Comparison of ENCODE assay signal across 27 cellular contexts in genomic region chr12:110758922-110759321, GRCh38.
"Had no signal": no experiment of that assay in that cellular context is flagged by ENCODE, and none has a peak within 500 bp of the region (broad histone marks: within the 10 kb centered on the region; RNA-seq: fewer than 3 reads in every experiment).

No MANE protein-coding gene starts in this region.

- H3K4me1 ChIP-seq: pancreas, psoas muscle, right lobe of liver, sigmoid colon, thyroid gland, upper lobe of right lung, uterus had no signal

- H3K36me3 ChIP-seq: neutrophil, pancreas, right lobe of liver, sigmoid colon, stomach, thoracic aorta, thyroid gland, tibial nerve, upper lobe of right lung, uterus had no signal

- H3K4me3 ChIP-seq: pancreas, psoas muscle, right lobe of liver, sigmoid colon, stomach, thoracic aorta, thyroid gland, tibial nerve, upper lobe of right lung, uterus had no signal

- ATAC-seq: naive thymus-derived CD8-positive, alpha-beta T cell; natural killer cell treated with Interleukin-12 subunit alpha and Interleukin-12 subunit beta and Interleukin-15 and Interleukin-18, amount 100 ng/mL, for 72 hours; pancreas; psoas muscle; right cardiac atrium; right lobe of liver; stimulated activated effector memory CD8-positive, alpha-beta T cell treated with anti-CD3 and anti-CD28 coated beads, Interleukin-12 subunit alpha, Interleukin-12 subunit beta, amount 100 ng/mL, for 72 hours; stimulated activated naive B cell treated with anti-CD40 and anti-IgM and Interleukin-4, amounts not matched to agents 10 μg/mL and 1 μg/mL and 100 μg/mL, for 72 hours; upper lobe of right lung had no signal

- H3K27ac Mint-ChIP-seq: natural killer cell treated with Interleukin-12 subunit alpha and Interleukin-12 subunit beta and Interleukin-15 and Interleukin-18, amount 100 ng/mL, for 72 hours; nephron progenitor cell; stimulated activated naive B cell treated with anti-CD40 and anti-IgM and Interleukin-4, amounts not matched to agents 10 μg/mL and 1 μg/mL and 100 μg/mL, for 72 hours; stimulated activated naive CD8-positive, alpha-beta T cell treated with anti-CD3 and anti-CD28 coated beads, Interleukin-15, Interleukin-2, amounts not matched to agents 100 ng/mL and 50 ng/mL, for 24 hours; type B pancreatic cell had no signal

- H3K4me3 Mint-ChIP-seq: naive thymus-derived CD8-positive, alpha-beta T cell; natural killer cell treated with Interleukin-12 subunit alpha and Interleukin-12 subunit beta and Interleukin-15 and Interleukin-18, amount 100 ng/mL, for 72 hours; nephron progenitor cell; neural crest cell; stimulated activated effector memory CD8-positive, alpha-beta T cell treated with anti-CD3 and anti-CD28 coated beads, Interleukin-12 subunit alpha, Interleukin-12 subunit beta, amount 100 ng/mL, for 72 hours; stimulated activated naive B cell treated with anti-CD40 and anti-IgM and Interleukin-4, amounts not matched to agents 10 μg/mL and 1 μg/mL and 100 μg/mL, for 72 hours; stimulated activated naive CD8-positive, alpha-beta T cell treated with anti-CD3 and anti-CD28 coated beads, Interleukin-15, Interleukin-2, amounts not matched to agents 100 ng/mL and 50 ng/mL, for 24 hours; type B pancreatic cell had no signal

- H3K36me3 Mint-ChIP-seq: naive thymus-derived CD8-positive, alpha-beta T cell; natural killer cell treated with Interleukin-12 subunit alpha and Interleukin-12 subunit beta and Interleukin-15 and Interleukin-18, amount 100 ng/mL, for 72 hours; stimulated activated effector memory CD8-positive, alpha-beta T cell treated with anti-CD3 and anti-CD28 coated beads, Interleukin-12 subunit alpha, Interleukin-12 subunit beta, amount 100 ng/mL, for 72 hours; stimulated activated naive B cell treated with anti-CD40 and anti-IgM and Interleukin-4, amounts not matched to agents 10 μg/mL and 1 μg/mL and 100 μg/mL, for 72 hours; type B pancreatic cell had no signal

- H3K9me3 ChIP-seq: neutrophil, pancreas, psoas muscle, right lobe of liver, sigmoid colon, stomach, thoracic aorta, thyroid gland, tibial nerve, upper lobe of right lung, uterus had no signal

- H3K9me3 Mint-ChIP-seq: naive thymus-derived CD8-positive, alpha-beta T cell; natural killer cell treated with Interleukin-12 subunit alpha and Interleukin-12 subunit beta and Interleukin-15 and Interleukin-18, amount 100 ng/mL, for 72 hours; neural crest cell; stimulated activated effector memory CD8-positive, alpha-beta T cell treated with anti-CD3 and anti-CD28 coated beads, Interleukin-12 subunit alpha, Interleukin-12 subunit beta, amount 100 ng/mL, for 72 hours; stimulated activated naive B cell treated with anti-CD40 and anti-IgM and Interleukin-4, amounts not matched to agents 10 μg/mL and 1 μg/mL and 100 μg/mL, for 72 hours; stimulated activated naive CD8-positive, alpha-beta T cell treated with anti-CD3 and anti-CD28 coated beads, Interleukin-15, Interleukin-2, amounts not matched to agents 100 ng/mL and 50 ng/mL, for 24 hours; type B pancreatic cell had no signal

- DNase-seq: naive thymus-derived CD8-positive, alpha-beta T cell; nephron progenitor cell; nucleus accumbens; pancreas; psoas muscle; right cardiac atrium; right lobe of liver; sigmoid colon; small intestine; stimulated activated CD4-positive, alpha-beta T cell treated with anti-CD3 and anti-CD28 coated beads, Interleukin-15, amount 100 ng/mL, for 24 hours; stimulated activated CD4-positive, alpha-beta T cell treated with anti-CD3 and anti-CD28 coated beads, Interleukin-2, amount 100 ng/mL, for 24 hours; stimulated activated CD4-positive, alpha-beta T cell treated with anti-CD3 and anti-CD28 coated beads, Interleukin-2, amount 100 ng/mL, for 48 hours; stimulated activated CD4-positive, alpha-beta T cell treated with anti-CD3 and anti-CD28 coated beads, Interleukin-4, amount 100 ng/mL, for 24 hours; stimulated activated naive B cell treated with anti-CD40 and anti-IgM and Interleukin-4, amounts not matched to agents 10 μg/mL and 1 μg/mL and 100 μg/mL, for 72 hours; stimulated activated naive CD4-positive, alpha-beta T cell treated with Interleukin-2 at 50 U/mL for 16 hours; stomach; thyroid gland; upper lobe of right lung; uterus had no signal

- H3K27me3 Mint-ChIP-seq: naive thymus-derived CD8-positive, alpha-beta T cell; natural killer cell treated with Interleukin-12 subunit alpha and Interleukin-12 subunit beta and Interleukin-15 and Interleukin-18, amount 100 ng/mL, for 72 hours; stimulated activated naive B cell treated with anti-CD40 and anti-IgM and Interleukin-4, amounts not matched to agents 10 μg/mL and 1 μg/mL and 100 μg/mL, for 72 hours; stimulated activated naive CD8-positive, alpha-beta T cell treated with anti-CD3 and anti-CD28 coated beads, Interleukin-15, Interleukin-2, amounts not matched to agents 100 ng/mL and 50 ng/mL, for 24 hours; type B pancreatic cell had no signal

- H3K4me1 Mint-ChIP-seq: neural crest cell had no signal
